ENCODE assay signal across 8 cellular contexts in the genomic region with DNA sequence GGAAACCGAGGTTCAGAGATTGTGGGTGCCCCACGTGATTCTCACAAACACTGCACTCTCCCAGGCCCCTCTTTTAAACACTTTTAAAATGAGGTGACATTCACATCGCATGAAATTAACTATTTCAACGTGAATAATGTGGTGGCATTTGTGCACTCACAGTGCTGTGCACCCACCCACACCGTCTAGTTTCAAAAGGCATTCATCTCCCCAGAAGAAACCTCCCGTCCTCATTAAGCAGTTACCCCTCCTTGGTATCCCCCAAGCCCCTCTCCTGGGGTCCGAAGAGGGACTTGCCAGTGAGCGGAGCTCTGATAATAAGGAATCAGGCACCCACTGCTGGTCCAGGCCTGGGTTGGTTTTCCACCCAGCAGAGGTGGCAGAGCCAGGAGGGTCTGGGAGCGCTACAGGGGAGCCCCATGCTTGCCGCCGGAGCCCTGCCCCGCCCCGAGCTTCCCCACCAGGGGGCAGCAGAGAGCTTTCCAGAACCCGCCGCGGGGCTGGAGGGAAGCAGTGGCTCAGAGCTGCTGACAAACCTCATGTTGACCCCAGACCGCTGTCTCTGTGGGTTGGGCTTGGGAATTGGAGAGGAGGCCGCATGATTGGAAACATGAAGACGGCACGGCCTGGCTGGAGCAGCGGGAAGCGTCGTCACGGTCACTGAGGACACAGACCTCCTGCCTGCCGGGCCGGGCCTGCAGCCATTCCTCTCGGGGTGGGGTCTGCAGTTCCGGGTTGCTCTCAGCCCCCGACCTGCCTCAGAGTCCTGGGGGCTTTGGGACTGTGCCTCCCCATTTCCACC. TPM values are rescaled to one million over a fixed set of nuclear protein-coding genes. Genes with fewer than 3 reads are reported as not detected.
DNase-seq lines count a peak whose midpoint lies in the region; ATAC-seq and TF ChIP-seq lines count a peak whose summit lies in the region.

No MANE protein-coding gene starts in this region.

- no peak overlapping the region for H3K27ac ChIP-seq in left lung

- H3K4me1 ChIP-seq in left lung = peaks cover 8 to 18% of the 10 kb centered on the region in 2 donors

- ATAC-seq in HG02678 (IDR thresholded peaks at IDR 0.05; ENCODE audit: unreplicated experiment) (peak; percentile 71), left lung (peak; percentile 76), GM18520 (IDR thresholded peaks at IDR 0.05; ENCODE audit: unreplicated experiment) (no peak)

- H3K9me3 ChIP-seq in left lung = no peaks in the 10 kb centered on the region

- TF ChIP-seq CTCF in GM12873 (IDR thresholded peaks at IDR 0.05; ENCODE audit: insufficient read depth, low read depth, low read length, missing control alignments) (peak; percentile 89), left lung (IDR thresholded peaks at IDR 0.05) (peak; percentile 95 to 98)

- H3K36me3 ChIP-seq in left lung = peaks cover 0 to 43% of the 10 kb centered on the region in 2 donors

- intact Hi-C loops in left lung (cut with DNase I) = no loop called here

- no peak overlapping the region for H3K4me3 ChIP-seq in left lung

- DNase-seq in NCI-H2107 (lab: John Stamatoyannopoulos, UW) (peak; percentile 29), cerebellar cortex (ENCODE audit: low spot score) (peak; percentile 74), left lung (peak; percentile 83 to 96)
- DNase-seq in activated CD4-positive, alpha-beta T cell treated with anti-CD3 and anti-CD28 coated beads for 24 hours (ENCODE audit: low read depth in 2 of 2) = peak; percentile 79 to 85
- DNase-seq in stimulated activated CD4-positive, alpha-beta T cell treated with anti-CD3 and anti-CD28 coated beads, Interleukin-2, amount 100 ng/mL, for 4 hours (ENCODE audit: low read depth) = peak; percentile 62

- H3K27me3 ChIP-seq in left lung = no peaks in the 10 kb centered on the region

RNA-seq across cellular contexts. Expression of gene HTRA3, which starts 27.5 kb away (rescaled TPM):
- total RNA-seq in left lung = 10 to 100 TPM; 16.7 to 18.3 TPM

RNA-seq across cellular contexts. Expression of gene SH3TC1, which starts 43.0 kb away (rescaled TPM):
- total RNA-seq in left lung = 10 to 100 TPM; 29.6 to 46.1 TPM

Comparison
In these comparisons a context has a peak if more than half of its experiments do, and no peak if none do; other contexts are left out.
1. DNase-seq: peak in every context shown above with its lines; median percentile 90 in left lung; 82 in activated CD4-positive, alpha-beta T cell treated with anti-CD3 and anti-CD28 coated beads for 24 hours; 74 in cerebellar cortex; 62 in stimulated activated CD4-positive, alpha-beta T cell treated with anti-CD3 and anti-CD28 coated beads, Interleukin-2, amount 100 ng/mL, for 4 hours; 29 in NCI-H2107.